10 cellular contexts compared by ENCODE assay signal in the genomic region with DNA sequence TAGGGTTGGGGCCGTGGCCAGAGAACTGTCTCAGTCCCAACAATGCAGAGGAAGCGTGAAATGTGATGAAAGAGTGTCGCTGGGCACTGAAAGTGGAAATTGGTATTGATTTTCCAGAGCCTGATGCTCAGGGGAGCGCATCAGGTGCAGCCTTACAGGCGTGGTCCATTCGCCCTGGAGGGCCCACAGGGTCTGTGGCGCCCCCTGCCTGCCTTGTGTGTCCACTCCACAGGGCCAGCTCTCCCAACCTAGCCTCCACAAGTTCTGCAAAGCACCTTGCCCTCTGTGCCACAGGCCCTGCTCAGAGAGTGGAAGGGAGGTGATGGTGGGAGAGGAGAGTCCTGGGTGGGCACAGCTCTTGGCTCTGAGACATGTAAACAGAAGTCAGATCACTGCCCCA. TPM values are rescaled to one million over a fixed set of nuclear protein-coding genes. Genes with fewer than 3 reads are reported as not detected.
DNase-seq lines count a peak whose midpoint lies in the region; ATAC-seq and TF ChIP-seq lines count a peak whose summit lies in the region.
"Had no signal": no experiment of that assay in that cellular context is flagged by ENCODE, and none has a peak within 500 bp of the region (broad histone marks: within the 10 kb centered on the region; RNA-seq: fewer than 3 reads in every experiment).

No MANE protein-coding gene starts in this region.

- TF ChIP-seq CTCF in left ventricle myocardium inferior (IDR thresholded peaks at IDR 0.05; ENCODE audit: borderline replicate concordance) (peak; percentile 38), right atrium auricular region (IDR thresholded peaks at IDR 0.05) (peak in 1 of 2 donors; percentile 44), Loucy (conservative IDR thresholded peaks at IDR 0.05; ENCODE audit: low read length) (peak; percentile 64), upper lobe of right lung (IDR thresholded peaks at IDR 0.05) (no peak)

- H3K36me3 ChIP-seq in left ventricle myocardium inferior (no peaks in the 10 kb centered on the region), right atrium auricular region (no peaks in the 10 kb centered on the region), Loucy (ENCODE audit: insufficient read depth, low read length) (no peaks in the 10 kb centered on the region), upper lobe of right lung (no peaks in the 10 kb centered on the region)

- H3K79me2 ChIP-seq in Loucy (ENCODE audit: insufficient read depth, low read length) = no peaks in the 10 kb centered on the region

- H4K20me1 ChIP-seq in Loucy (ENCODE audit: insufficient read depth, low read length, poor library complexity, severe bottlenecking) = no peaks in the 10 kb centered on the region

- H3K4me3 ChIP-seq in left ventricle myocardium inferior (no peak overlapping the region), right atrium auricular region (no peak overlapping the region), Loucy (ENCODE audit: low read length, poor library complexity, severe bottlenecking) (no peak overlapping the region), upper lobe of right lung (no peak overlapping the region)

- no peak overlapping the region for H3K27ac ChIP-seq in left ventricle myocardium inferior (replicated peaks)
- H3K27ac ChIP-seq in right atrium auricular region = no peak overlapping the region
- no peak overlapping the region for H3K27ac ChIP-seq in upper lobe of right lung

- no peak overlapping the region for H2AFZ ChIP-seq in Loucy (ENCODE audit: low read length)

- H3K27me3 ChIP-seq in left ventricle myocardium inferior (ENCODE audit: low read depth) (peaks cover 47% of the 10 kb centered on the region), right atrium auricular region (no peaks in the 10 kb centered on the region), Loucy (ENCODE audit: insufficient read depth, low read length, poor library complexity, severe bottlenecking) (no peaks in the 10 kb centered on the region), upper lobe of right lung (no peaks in the 10 kb centered on the region)

- intact Hi-C loops in left ventricle myocardium inferior (cut with micrococcal nuclease) = no loop called here
- intact Hi-C loops in upper lobe of right lung (cut with DNase I) = no loop called here

- no peak overlapping the region for H3K9ac ChIP-seq in Loucy (ENCODE audit: low read depth, low read length, poor library complexity, severe bottlenecking)

- no peaks in the 10 kb centered on the region for H3K4me1 ChIP-seq in left ventricle myocardium inferior
- no peaks in the 10 kb centered on the region for H3K4me1 ChIP-seq in right atrium auricular region
- no peaks in the 10 kb centered on the region for H3K4me1 ChIP-seq in Loucy (ENCODE audit: insufficient read depth, low read length, poor library complexity, severe bottlenecking)
- no peaks in the 10 kb centered on the region for H3K4me1 ChIP-seq in upper lobe of right lung

- H3K9me3 ChIP-seq in left ventricle myocardium inferior (replicated peaks) = no peaks in the 10 kb centered on the region
- no peaks in the 10 kb centered on the region for H3K9me3 ChIP-seq in right atrium auricular region
- no peaks in the 10 kb centered on the region for H3K9me3 ChIP-seq in Loucy (ENCODE audit: insufficient read depth, low read depth, low read length)
- no peaks in the 10 kb centered on the region for H3K9me3 ChIP-seq in upper lobe of right lung

- ATAC-seq in upper lobe of right lung (peak; percentile 25), GM18511 (IDR thresholded peaks at IDR 0.05; ENCODE audit: unreplicated experiment) (no peak)

- DNase-seq in left ventricle myocardium inferior = no peak
- DNase-seq in right atrium auricular region (ENCODE audit: low spot score) = no peak
- peak; percentile 76 for DNase-seq in ecto neural progenitor cell (ENCODE audit: low spot score)
- DNase-seq in upper lobe of right lung = no peak
- no peak for DNase-seq in NCI-H1092 treated with DMSO at 0.1 percent for 48 hours (lab: John Stamatoyannopoulos, UW)
- no peak for DNase-seq in NK-92 treated with Interleukin-12 subunit alpha and Interleukin-12 subunit beta, amount 100 ng/mL, for 24 hours (lab: John Stamatoyannopoulos, UW)
- DNase-seq: NCI-H774, T1000 had no signal

- H3F3A ChIP-seq in Loucy (ENCODE audit: low read depth) = no peaks in the 10 kb centered on the region

- no peak overlapping the region for H3K4me2 ChIP-seq in Loucy (ENCODE audit: low read depth, low read length, poor library complexity, severe bottlenecking)

- no peaks in the 10 kb centered on the region for H3K9me2 ChIP-seq in Loucy (replicated peaks; ENCODE audit: low read depth, low read length)

RNA-seq across cellular contexts. Expression of a gene that starts 54.9 kb away (rescaled TPM):
- total RNA-seq in left ventricle myocardium inferior (2.3 TPM), right atrium auricular region (not detected), upper lobe of right lung (not detected)
